28 cellular contexts compared by ENCODE assay signal in the genomic region with DNA sequence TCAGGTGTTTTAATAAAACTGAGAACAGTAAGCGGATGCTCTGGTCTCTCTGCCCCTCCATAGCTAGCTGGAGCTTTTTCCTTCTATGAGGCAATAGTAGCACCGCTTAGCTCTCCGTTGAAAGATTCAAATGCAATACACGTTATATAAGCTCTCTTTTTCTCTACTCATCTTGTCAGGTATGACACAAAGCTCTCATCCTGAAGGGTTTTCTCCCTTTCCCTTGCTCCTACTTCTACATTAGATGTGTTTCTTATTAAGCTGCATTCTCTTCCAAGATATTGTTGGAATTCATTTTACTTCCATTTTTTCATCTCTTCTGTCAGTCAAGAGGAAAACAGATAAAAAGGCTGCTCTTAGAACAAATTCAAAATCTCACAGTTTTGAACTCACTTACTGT.
"Had no signal": no experiment of that assay in that cellular context is flagged by ENCODE, and none has a peak within 500 bp of the region (broad histone marks: within the 10 kb centered on the region; RNA-seq: fewer than 3 reads in every experiment).

No MANE protein-coding gene starts in this region.

- H3K27me3 Mint-ChIP-seq: stimulated activated memory B cell treated with anti-CD40 and anti-IgM and Interleukin-4, amounts not matched to agents 10 μg/mL and 1 μg/mL and 100 μg/mL, for 72 hours; stimulated activated naive B cell treated with anti-CD40 and anti-IgM and Interleukin-4, amounts not matched to agents 10 μg/mL and 1 μg/mL and 100 μg/mL, for 72 hours; stimulated activated naive CD8-positive, alpha-beta T cell treated with anti-CD3 and anti-CD28 coated beads, Interleukin-15, amount 100 ng/mL, for 72 hours; stimulated activated naive CD8-positive, alpha-beta T cell treated with anti-CD3 and anti-CD28 coated beads, Interleukin-15, Interleukin-2, amounts not matched to agents 100 ng/mL and 50 ng/mL, for 24 hours; type B pancreatic cell had no signal

- H3K4me1 ChIP-seq: stomach, suprapubic skin, testis, thyroid gland, tibial artery, tibial nerve, upper lobe of left lung, upper lobe of right lung, uterus, vagina had no signal

- DNase-seq: stimulated activated CD4-positive, alpha-beta T cell treated with anti-CD3 and anti-CD28 coated beads, Interleukin-2, amount 100 ng/mL, for 48 hours; stimulated activated CD4-positive, alpha-beta T cell treated with anti-CD3 and anti-CD28 coated beads, Interleukin-4, amount 100 ng/mL, for 1 hour; stimulated activated CD4-positive, alpha-beta T cell treated with anti-CD3 and anti-CD28 coated beads, Interleukin-4, amount 100 ng/mL, for 24 hours; stimulated activated CD4-positive, alpha-beta T cell treated with anti-CD3 and anti-CD28 coated beads, Interleukin-4, amount 100 ng/mL, for 4 hours; stimulated activated CD8-positive, alpha-beta memory T cell treated with anti-CD3 and anti-CD28 coated beads, Interleukin-4, amount 100 ng/mL, for 48 hours; stimulated activated naive B cell treated with anti-CD40 and anti-IgM and Interleukin-4, amounts not matched to agents 10 μg/mL and 1 μg/mL and 100 μg/mL, for 72 hours; stimulated activated naive CD4-positive, alpha-beta T cell; stimulated activated naive CD4-positive, alpha-beta T cell treated with Interleukin-2 at 50 U/mL for 16 hours; stimulated activated naive CD8-positive, alpha-beta T cell treated with anti-CD3 and anti-CD28 coated beads, Interleukin-15, amount 100 ng/mL, for 72 hours; stimulated activated naive CD8-positive, alpha-beta T cell treated with anti-CD3 and anti-CD28 coated beads, Interleukin-15, Interleukin-2, amounts not matched to agents 100 U/mL and 50 U/mL, for 24 hours; stomach; substantia nigra; testis; thyroid gland; tibial artery; transverse colon; trophoblast cell; upper lobe of left lung; upper lobe of right lung; uterus had no signal

- H3K36me3 Mint-ChIP-seq: stimulated activated effector memory CD8-positive, alpha-beta T cell treated with anti-CD3 and anti-CD28 coated beads, Interleukin-12 subunit alpha, Interleukin-12 subunit beta, amount 100 ng/mL, for 72 hours; stimulated activated memory B cell treated with anti-CD40 and anti-IgM and Interleukin-4, amounts not matched to agents 10 μg/mL and 1 μg/mL and 100 μg/mL, for 72 hours; stimulated activated naive B cell treated with anti-CD40 and anti-IgM and Interleukin-4, amounts not matched to agents 10 μg/mL and 1 μg/mL and 100 μg/mL, for 72 hours; type B pancreatic cell had no signal

- H3K4me3 Mint-ChIP-seq: stimulated activated effector memory CD8-positive, alpha-beta T cell treated with anti-CD3 and anti-CD28 coated beads, Interleukin-12 subunit alpha, Interleukin-12 subunit beta, amount 100 ng/mL, for 72 hours; stimulated activated memory B cell treated with anti-CD40 and anti-IgM and Interleukin-4, amounts not matched to agents 10 μg/mL and 1 μg/mL and 100 μg/mL, for 72 hours; stimulated activated naive B cell treated with anti-CD40 and anti-IgM and Interleukin-4, amounts not matched to agents 10 μg/mL and 1 μg/mL and 100 μg/mL, for 72 hours; stimulated activated naive CD8-positive, alpha-beta T cell treated with anti-CD3 and anti-CD28 coated beads, Interleukin-15, amount 100 ng/mL, for 72 hours; stimulated activated naive CD8-positive, alpha-beta T cell treated with anti-CD3 and anti-CD28 coated beads, Interleukin-15, Interleukin-2, amounts not matched to agents 100 ng/mL and 50 ng/mL, for 24 hours; type B pancreatic cell had no signal

- H3K9me3 ChIP-seq: stomach, suprapubic skin, testis, thoracic aorta, thyroid gland, tibial artery, tibial nerve, transverse colon, upper lobe of left lung, upper lobe of right lung, uterus, vagina had no signal

- H3K27ac Mint-ChIP-seq: stimulated activated effector memory CD8-positive, alpha-beta T cell treated with anti-CD3 and anti-CD28 coated beads, Interleukin-12 subunit alpha, Interleukin-12 subunit beta, amount 100 ng/mL, for 72 hours; stimulated activated memory B cell treated with anti-CD40 and anti-IgM and Interleukin-4, amounts not matched to agents 10 μg/mL and 1 μg/mL and 100 μg/mL, for 72 hours; stimulated activated naive B cell treated with anti-CD40 and anti-IgM and Interleukin-4, amounts not matched to agents 10 μg/mL and 1 μg/mL and 100 μg/mL, for 72 hours; stimulated activated naive CD8-positive, alpha-beta T cell treated with anti-CD3 and anti-CD28 coated beads, Interleukin-15, amount 100 ng/mL, for 72 hours; stimulated activated naive CD8-positive, alpha-beta T cell treated with anti-CD3 and anti-CD28 coated beads, Interleukin-15, Interleukin-2, amounts not matched to agents 100 ng/mL and 50 ng/mL, for 24 hours; type B pancreatic cell had no signal

- H3K27ac ChIP-seq: stomach, suprapubic skin, testis, thoracic aorta, thyroid gland, tibial artery, tibial nerve, transverse colon, upper lobe of left lung, upper lobe of right lung, uterus, vagina had no signal

- H3K36me3 ChIP-seq: stomach, suprapubic skin, thoracic aorta, thyroid gland, tibial artery, tibial nerve, transverse colon, upper lobe of left lung, upper lobe of right lung, uterus, vagina had no signal

- H3K4me1 Mint-ChIP-seq: stimulated activated effector memory CD8-positive, alpha-beta T cell treated with anti-CD3 and anti-CD28 coated beads, Interleukin-12 subunit alpha, Interleukin-12 subunit beta, amount 100 ng/mL, for 72 hours; stimulated activated memory B cell treated with anti-CD40 and anti-IgM and Interleukin-4, amounts not matched to agents 10 μg/mL and 1 μg/mL and 100 μg/mL, for 72 hours; stimulated activated naive B cell treated with anti-CD40 and anti-IgM and Interleukin-4, amounts not matched to agents 10 μg/mL and 1 μg/mL and 100 μg/mL, for 72 hours; stimulated activated naive CD8-positive, alpha-beta T cell treated with anti-CD3 and anti-CD28 coated beads, Interleukin-15, amount 100 ng/mL, for 72 hours had no signal

- H3K4me3 ChIP-seq: stomach, suprapubic skin, testis, thoracic aorta, thyroid gland, tibial artery, tibial nerve, transverse colon, upper lobe of left lung, upper lobe of right lung, uterus, vagina had no signal

- ATAC-seq: stimulated activated effector memory CD8-positive, alpha-beta T cell treated with anti-CD3 and anti-CD28 coated beads, Interleukin-12 subunit alpha, Interleukin-12 subunit beta, amount 100 ng/mL, for 72 hours; stimulated activated memory B cell treated with anti-CD40 and anti-IgM and Interleukin-4, amounts not matched to agents 10 μg/mL and 1 μg/mL and 100 μg/mL, for 72 hours; stimulated activated naive B cell treated with anti-CD40 and anti-IgM and Interleukin-4, amounts not matched to agents 10 μg/mL and 1 μg/mL and 100 μg/mL, for 72 hours; stimulated activated naive CD8-positive, alpha-beta T cell treated with anti-CD3 and anti-CD28 coated beads, Interleukin-15, amount 100 ng/mL, for 72 hours; stimulated activated naive CD8-positive, alpha-beta T cell treated with anti-CD3 and anti-CD28 coated beads, Interleukin-15, Interleukin-2, amounts not matched to agents 100 U/mL and 50 U/mL, for 24 hours; upper lobe of right lung had no signal

- H3K27me3 ChIP-seq: stomach, suprapubic skin, testis, thyroid gland, tibial artery, tibial nerve, transverse colon, upper lobe of left lung, upper lobe of right lung, uterus, vagina had no signal

- H3K9me3 Mint-ChIP-seq: stimulated activated memory B cell treated with anti-CD40 and anti-IgM and Interleukin-4, amounts not matched to agents 10 μg/mL and 1 μg/mL and 100 μg/mL, for 72 hours; type B pancreatic cell had no signal
